2 cellular contexts compared by ENCODE assay signal in the genomic region with DNA sequence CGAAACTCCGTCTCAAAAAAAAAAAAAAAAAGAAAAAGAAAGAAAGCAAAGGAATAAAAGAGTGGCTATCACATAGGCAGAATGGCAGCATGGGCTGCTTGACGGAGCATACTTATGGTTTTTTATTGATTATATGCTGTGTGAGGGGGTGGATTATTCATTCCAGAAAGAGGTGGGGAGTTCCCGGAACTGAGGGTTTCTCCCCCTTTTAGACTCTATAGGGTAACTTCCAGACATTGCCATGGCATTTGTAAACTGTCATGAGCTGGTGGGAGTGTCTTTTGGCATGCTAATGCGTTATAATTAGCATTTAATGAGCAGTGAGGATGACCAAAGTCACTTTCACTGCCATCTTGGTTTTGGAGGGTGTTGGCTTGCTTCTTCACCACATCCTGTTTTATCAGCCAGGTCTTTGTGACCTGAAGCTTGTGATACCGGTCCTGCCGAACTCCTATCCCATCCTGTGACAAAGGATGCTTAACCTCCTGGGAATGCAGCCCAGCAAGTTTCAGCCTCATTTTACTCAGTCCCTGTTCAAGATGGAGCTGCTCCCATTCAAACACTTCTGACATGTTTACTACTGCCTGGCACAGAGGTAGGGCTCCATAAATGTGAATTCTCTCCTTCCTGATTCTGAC.
TF ChIP-seq lines count a peak whose summit lies in the region.

No MANE protein-coding gene starts in this region.

TF ChIP-seq in GM23338, 12 proteins besides CTCF, POLR2A, EP300 and RAD21:
- TF ChIP-seq ZNF114 (CRISPR knock-in tag; IDR thresholded peaks at IDR 0.05) (no peak), JUNB (IDR thresholded peaks at IDR 0.05; ENCODE audit: unreplicated experiment) (no peak), CREB1 (CRISPR knock-in tag; IDR thresholded peaks at IDR 0.05; ENCODE audit: low read depth) (no peak), ETS1 (IDR thresholded peaks at IDR 0.05) (no peak), ZNF331 (CRISPR knock-in tag; IDR thresholded peaks at IDR 0.05; ENCODE audit: low read depth) (no peak)
TF ChIP-seq in GM23338: peak in this region for 0.

TF ChIP-seq in HepG2, 621 proteins besides CTCF, POLR2A, EP300 and RAD21:
- TF ChIP-seq TEAD2 (CRISPR knock-in tag; IDR thresholded peaks at IDR 0.05) (no peak), ZSCAN12 (CRISPR knock-in tag; IDR thresholded peaks at IDR 0.05) (no peak), ATM (IDR thresholded peaks at IDR 0.05; ENCODE audit: borderline replicate concordance) (no peak), ZNF564 (CRISPR knock-in tag; IDR thresholded peaks at IDR 0.05) (no peak), MLXIP (CRISPR knock-in tag; IDR thresholded peaks at IDR 0.05; ENCODE audit: borderline replicate concordance) (no peak), ZNF34 (CRISPR knock-in tag; IDR thresholded peaks at IDR 0.05; ENCODE audit: borderline replicate concordance) (no peak), HNF4G (IDR thresholded peaks at IDR 0.05; ENCODE audit: borderline replicate concordance, low read depth, low read length) (no peak), HNF4G (CRISPR knock-in tag; IDR thresholded peaks at IDR 0.05; ENCODE audit: borderline replicate concordance, low read depth) (no peak), ZNF614 (CRISPR knock-in tag; IDR thresholded peaks at IDR 0.05; ENCODE audit: borderline replicate concordance) (no peak), BRCA1 (CRISPR knock-in tag; IDR thresholded peaks at IDR 0.05) (no peak), KDM6A (CRISPR knock-in tag; IDR thresholded peaks at IDR 0.05; ENCODE audit: low read depth) (no peak), ZNF720 (CRISPR knock-in tag; IDR thresholded peaks at IDR 0.05) (no peak), GZF1 (CRISPR knock-in tag; IDR thresholded peaks at IDR 0.05) (no peak), ZNF180 (CRISPR knock-in tag; IDR thresholded peaks at IDR 0.05; ENCODE audit: borderline replicate concordance, low read depth) (no peak), ZNF709 (CRISPR knock-in tag; IDR thresholded peaks at IDR 0.05) (no peak)
- TF ChIP-seq, protein P1, sequence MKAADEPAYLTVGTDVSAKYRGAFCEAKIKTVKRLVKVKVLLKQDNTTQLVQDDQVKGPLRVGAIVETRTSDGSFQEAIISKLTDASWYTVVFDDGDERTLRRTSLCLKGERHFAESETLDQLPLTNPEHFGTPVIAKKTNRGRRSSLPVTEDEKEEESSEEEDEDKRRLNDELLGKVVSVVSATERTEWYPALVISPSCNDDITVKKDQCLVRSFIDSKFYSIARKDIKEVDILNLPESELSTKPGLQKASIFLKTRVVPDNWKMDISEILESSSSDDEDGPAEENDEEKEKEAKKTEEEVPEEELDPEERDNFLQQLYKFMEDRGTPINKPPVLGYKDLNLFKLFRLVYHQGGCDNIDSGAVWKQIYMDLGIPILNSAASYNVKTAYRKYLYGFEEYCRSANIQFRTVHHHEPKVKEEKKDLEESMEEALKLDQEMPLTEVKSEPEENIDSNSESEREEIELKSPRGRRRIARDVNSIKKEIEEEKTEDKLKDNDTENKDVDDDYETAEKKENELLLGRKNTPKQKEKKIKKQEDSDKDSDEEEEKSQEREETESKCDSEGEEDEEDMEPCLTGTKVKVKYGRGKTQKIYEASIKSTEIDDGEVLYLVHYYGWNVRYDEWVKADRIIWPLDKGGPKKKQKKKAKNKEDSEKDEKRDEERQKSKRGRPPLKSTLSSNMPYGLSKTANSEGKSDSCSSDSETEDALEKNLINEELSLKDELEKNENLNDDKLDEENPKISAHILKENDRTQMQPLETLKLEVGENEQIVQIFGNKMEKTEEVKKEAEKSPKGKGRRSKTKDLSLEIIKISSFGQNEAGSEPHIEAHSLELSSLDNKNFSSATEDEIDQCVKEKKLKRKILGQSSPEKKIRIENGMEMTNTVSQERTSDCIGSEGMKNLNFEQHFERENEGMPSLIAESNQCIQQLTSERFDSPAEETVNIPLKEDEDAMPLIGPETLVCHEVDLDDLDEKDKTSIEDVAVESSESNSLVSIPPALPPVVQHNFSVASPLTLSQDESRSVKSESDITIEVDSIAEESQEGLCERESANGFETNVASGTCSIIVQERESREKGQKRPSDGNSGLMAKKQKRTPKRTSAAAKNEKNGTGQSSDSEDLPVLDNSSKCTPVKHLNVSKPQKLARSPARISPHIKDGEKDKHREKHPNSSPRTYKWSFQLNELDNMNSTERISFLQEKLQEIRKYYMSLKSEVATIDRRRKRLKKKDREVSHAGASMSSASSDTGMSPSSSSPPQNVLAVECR (CRISPR knock-in tag; IDR thresholded peaks at IDR 0.05; ENCODE audit: borderline replicate concordance): no peak
- TF ChIP-seq, protein P2, sequence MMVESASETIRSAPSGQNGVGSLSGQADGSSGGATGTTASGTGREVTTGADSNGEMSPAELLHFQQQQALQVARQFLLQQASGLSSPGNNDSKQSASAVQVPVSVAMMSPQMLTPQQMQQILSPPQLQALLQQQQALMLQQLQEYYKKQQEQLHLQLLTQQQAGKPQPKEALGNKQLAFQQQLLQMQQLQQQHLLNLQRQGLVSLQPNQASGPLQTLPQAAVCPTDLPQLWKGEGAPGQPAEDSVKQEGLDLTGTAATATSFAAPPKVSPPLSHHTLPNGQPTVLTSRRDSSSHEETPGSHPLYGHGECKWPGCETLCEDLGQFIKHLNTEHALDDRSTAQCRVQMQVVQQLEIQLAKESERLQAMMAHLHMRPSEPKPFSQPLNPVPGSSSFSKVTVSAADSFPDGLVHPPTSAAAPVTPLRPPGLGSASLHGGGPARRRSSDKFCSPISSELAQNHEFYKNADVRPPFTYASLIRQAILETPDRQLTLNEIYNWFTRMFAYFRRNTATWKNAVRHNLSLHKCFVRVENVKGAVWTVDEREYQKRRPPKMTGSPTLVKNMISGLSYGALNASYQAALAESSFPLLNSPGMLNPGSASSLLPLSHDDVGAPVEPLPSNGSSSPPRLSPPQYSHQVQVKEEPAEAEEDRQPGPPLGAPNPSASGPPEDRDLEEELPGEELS (CRISPR knock-in tag; IDR thresholded peaks at IDR 0.05): no peak
- TF ChIP-seq, protein P3, sequence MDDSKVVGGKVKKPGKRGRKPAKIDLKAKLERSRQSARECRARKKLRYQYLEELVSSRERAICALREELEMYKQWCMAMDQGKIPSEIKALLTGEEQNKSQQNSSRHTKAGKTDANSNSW (CRISPR knock-in tag; IDR thresholded peaks at IDR 0.05; ENCODE audit: borderline replicate concordance): no peak
